In genomic region chr6:113489946-113490345, GRCh38 we compare ENCODE assay signal across 14 cellular contexts.
DNase-seq lines count a peak whose midpoint lies in the region; TF ChIP-seq lines count a peak whose summit lies in the region.
"Had no signal": no experiment of that assay in that cellular context is flagged by ENCODE, and none has a peak within 500 bp of the region (broad histone marks: within the 10 kb centered on the region; RNA-seq: fewer than 3 reads in every experiment).

No MANE protein-coding gene starts in this region.

- peak; percentile 19 for DNase-seq in AG20443 (ENCODE audit: low spot score)
- peak; percentile 30 for DNase-seq in NCI-H226
- DNase-seq in fibroblast of the aortic adventitia (ENCODE audit: low read depth), result peak; percentile 39
- peak; percentile 6 for DNase-seq in renal cortical epithelial cell (ENCODE audit: low read depth)
- DNase-seq in NCI-H69 (lab: John Stamatoyannopoulos, UW), result no peak
- no peak for DNase-seq in activated CD8-positive, alpha-beta memory T cell treated with anti-CD3 and anti-CD28 coated beads, Interleukin-2, amount 50 U/mL, for 48 hours
- no peak for DNase-seq in COLO829 (ENCODE audit: low spot score)
- no peak for DNase-seq in DMS114 treated with DMSO at 0.1 percent for 48 hours (lab: John Stamatoyannopoulos, UW; ENCODE audit: unreplicated experiment)
- DNase-seq: ACHN; CD8-positive, alpha-beta T cell; NCI-H510A treated with DMSO at 0.1 percent for 48 hours; Peyer's patch had no signal

- H3K4me3 ChIP-seq in fibroblast of the aortic adventitia (ENCODE audit: low read depth, low read length), result no peak overlapping the region
- H3K4me3 ChIP-seq: BLaER1, Peyer's patch, SK-N-MC had no signal

- TF ChIP-seq CTCF in fibroblast of the aortic adventitia (IDR thresholded peaks at IDR 0.05; ENCODE audit: insufficient read depth, low read length), result no peak

Comparison
In these comparisons a context has a peak if more than half of its experiments do, and no peak if none do; other contexts are left out.
1. DNase-seq: peak in AG20443 (single experiment), NCI-H226 (single experiment), fibroblast of the aortic adventitia (single experiment) and renal cortical epithelial cell (single experiment); none in NCI-H69 (single experiment), activated CD8-positive, alpha-beta memory T cell treated with anti-CD3 and anti-CD28 coated beads, Interleukin-2, amount 50 U/mL, for 48 hours (single experiment), COLO829 (single experiment) and DMS114 treated with DMSO at 0.1 percent for 48 hours (single experiment).